ENCODE assay signal across 14 cellular contexts in the genomic region with DNA sequence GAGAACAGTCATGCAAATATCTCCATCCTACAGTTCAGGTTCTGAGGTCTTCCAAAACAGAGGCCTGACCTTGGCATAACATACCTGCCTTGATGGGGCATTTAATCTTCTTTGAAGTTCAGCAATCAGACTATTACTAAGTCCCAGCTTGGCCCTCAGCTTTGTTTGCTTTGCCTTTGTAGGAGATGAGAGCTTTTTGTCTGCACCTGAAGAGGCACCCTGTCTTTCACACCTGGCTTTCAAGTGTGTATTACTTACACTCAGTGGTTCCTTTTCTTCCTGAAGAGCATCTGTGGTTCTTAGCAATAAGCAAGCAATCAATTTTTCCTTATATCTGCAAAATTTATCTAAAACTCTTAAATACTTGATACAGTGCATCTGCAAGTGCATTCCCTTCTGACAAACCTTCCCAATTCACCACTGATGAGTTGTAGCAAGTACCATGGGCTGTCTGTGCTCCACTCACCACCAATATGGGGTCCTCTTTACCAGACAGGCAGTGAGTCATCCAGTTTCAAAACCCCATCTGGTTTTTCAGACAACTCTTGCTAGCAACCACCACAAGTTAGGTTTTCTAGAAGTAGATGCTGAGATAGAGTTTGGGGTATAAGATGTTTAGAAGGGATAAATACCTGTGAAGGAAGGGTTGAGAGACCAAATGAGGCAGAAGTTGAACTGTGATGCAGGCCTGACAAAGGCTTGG.
DNase-seq lines count a peak whose midpoint lies in the region; ATAC-seq and TF ChIP-seq lines count a peak whose summit lies in the region.
"Had no signal": no experiment of that assay in that cellular context is flagged by ENCODE, and none has a peak within 500 bp of the region (broad histone marks: within the 10 kb centered on the region; RNA-seq: fewer than 3 reads in every experiment).

No MANE protein-coding gene starts in this region.

- DNase-seq in activated naive CD4-positive, alpha-beta T cell treated with Interleukin-2 at 50 U/mL for 16 hours = no peak
- DNase-seq in HL-60 (ENCODE audit: low read depth in 1 of 2, low spot score in 1 of 2) (peak in 1 of 2 experiments; percentile 7), NCI-H82 (lab: John Stamatoyannopoulos, UW) (no peak), RPMI8226 (no peak), foreskin keratinocyte (no peak), GDM1 (lab: John Stamatoyannopoulos, UW) (no peak)
- DNase-seq in activated CD8-positive, alpha-beta T cell treated with anti-CD3 and anti-CD28 coated beads for 36 hours = peak; percentile 48
- DNase-seq: C1 segment of cervical spinal cord; effector memory CD4-positive, alpha-beta T cell; GM23248; NCI-H1694 treated with DMSO at 0.1 percent for 48 hours had no signal

- peak overlapping the region; percentile 6; the same call in 1 of the 2 replicates for H3K27ac ChIP-seq in HL-60 (replicated peaks)
- H3K27ac ChIP-seq in foreskin keratinocyte = no peak overlapping the region
- H3K27ac ChIP-seq: body of pancreas, gastroesophageal sphincter, GM23248 had no signal

- TF ChIP-seq CTCF in HL-60 (IDR thresholded peaks at IDR 0.05; ENCODE audit: insufficient read depth, low read length) = no peak
- no peak for TF ChIP-seq CTCF in activated CD8-positive, alpha-beta T cell treated with anti-CD3 and anti-CD28 coated beads for 36 hours (IDR thresholded peaks at IDR 0.05)
- TF ChIP-seq CTCF in foreskin keratinocyte (conservative IDR thresholded peaks at IDR 0.05) = no peak

- POLR2A ChIA-PET in activated CD8-positive, alpha-beta T cell treated with anti-CD3 and anti-CD28 coated beads for 36 hours (lab: Charles Lee) = no interaction called here

- peak overlapping the region; percentile 32 for H3K27ac Mint-ChIP-seq in activated naive CD4-positive, alpha-beta T cell treated with anti-CD3 and anti-CD28 coated beads, Interleukin-2, amount 50 U/mL, for 24 hours
- H3K27ac Mint-ChIP-seq in activated CD8-positive, alpha-beta T cell treated with anti-CD3 and anti-CD28 coated beads for 36 hours = peak overlapping the region; percentile 79

- H3K27me3 ChIP-seq in HL-60 (ENCODE audit: insufficient read depth, poor library complexity, severe bottlenecking) = no peaks in the 10 kb centered on the region
- no peaks in the 10 kb centered on the region for H3K27me3 ChIP-seq in foreskin keratinocyte
- H3K27me3 ChIP-seq: body of pancreas, gastroesophageal sphincter had no signal

- no peak overlapping the region for H3K4me3 Mint-ChIP-seq in activated naive CD4-positive, alpha-beta T cell treated with anti-CD3 and anti-CD28 coated beads, Interleukin-2, amount 50 U/mL, for 24 hours
- H3K4me3 Mint-ChIP-seq in activated CD8-positive, alpha-beta T cell treated with anti-CD3 and anti-CD28 coated beads for 36 hours = no peak overlapping the region

- H3K9me3 Mint-ChIP-seq in activated naive CD4-positive, alpha-beta T cell treated with anti-CD3 and anti-CD28 coated beads, Interleukin-2, amount 50 U/mL, for 24 hours = peaks cover 12% of the 10 kb centered on the region
- H3K9me3 Mint-ChIP-seq in activated CD8-positive, alpha-beta T cell treated with anti-CD3 and anti-CD28 coated beads for 36 hours = peaks cover 13% of the 10 kb centered on the region

- ATAC-seq in activated CD8-positive, alpha-beta T cell treated with anti-CD3 and anti-CD28 coated beads for 36 hours = peak; percentile 49
- ATAC-seq in foreskin keratinocyte = no peak
- ATAC-seq: body of pancreas, gastroesophageal sphincter had no signal

- CTCF ChIA-PET in activated CD8-positive, alpha-beta T cell treated with anti-CD3 and anti-CD28 coated beads for 36 hours (lab: Charles Lee) = interaction anchor here (1.2 kb wide), 1 partner anchor 32 kb away, joined by 4 read pairs; no protein-coding TSS in a partner anchor

- intact Hi-C loops in activated CD8-positive, alpha-beta T cell treated with anti-CD3 and anti-CD28 coated beads for 36 hours (cut with micrococcal nuclease) = no loop called here

- no peak overlapping the region for H3K4me3 ChIP-seq in HL-60 (replicated peaks; ENCODE audit: insufficient read depth, low read length)
- H3K4me3 ChIP-seq: body of pancreas, gastroesophageal sphincter, GM23248 had no signal

- no peaks in the 10 kb centered on the region for H3K4me1 ChIP-seq in foreskin keratinocyte
- H3K4me1 ChIP-seq: body of pancreas, gastroesophageal sphincter had no signal

- H3K27me3 Mint-ChIP-seq in activated naive CD4-positive, alpha-beta T cell treated with anti-CD3 and anti-CD28 coated beads, Interleukin-2, amount 50 U/mL, for 24 hours = no peaks in the 10 kb centered on the region
- H3K27me3 Mint-ChIP-seq in activated CD8-positive, alpha-beta T cell treated with anti-CD3 and anti-CD28 coated beads for 36 hours = no peaks in the 10 kb centered on the region

- peaks cover 10% of the 10 kb centered on the region for H3K36me3 Mint-ChIP-seq in activated naive CD4-positive, alpha-beta T cell treated with anti-CD3 and anti-CD28 coated beads, Interleukin-2, amount 50 U/mL, for 24 hours
- peaks cover 5% of the 10 kb centered on the region for H3K36me3 Mint-ChIP-seq in activated CD8-positive, alpha-beta T cell treated with anti-CD3 and anti-CD28 coated beads for 36 hours (ENCODE audit: low read depth)

- peaks cover 49% of the 10 kb centered on the region for H3K4me1 Mint-ChIP-seq in activated naive CD4-positive, alpha-beta T cell treated with anti-CD3 and anti-CD28 coated beads, Interleukin-2, amount 50 U/mL, for 24 hours
- peaks cover 45% of the 10 kb centered on the region for H3K4me1 Mint-ChIP-seq in activated CD8-positive, alpha-beta T cell treated with anti-CD3 and anti-CD28 coated beads for 36 hours (ENCODE audit: low read depth)
